ENCODE assay signal across 13 cellular contexts in genomic region chr7:101922631-101923275, GRCh38.
DNase-seq lines count a peak whose midpoint lies in the region; ATAC-seq and TF ChIP-seq lines count a peak whose summit lies in the region.
"Had no signal": no experiment of that assay in that cellular context is flagged by ENCODE, and none has a peak within 500 bp of the region (broad histone marks: within the 10 kb centered on the region; RNA-seq: fewer than 3 reads in every experiment).

No MANE protein-coding gene starts in this region.

- BruUV-seq in HCT116 (replicated peaks; lab: Mats Ljungman, UMichigan), result no TSS peak

- no peak overlapping the region for H3K4me3 Mint-ChIP-seq in stimulated activated naive B cell treated with anti-CD40 and anti-IgM and Interleukin-4, amounts not matched to agents 10 μg/mL and 1 μg/mL and 100 μg/mL, for 72 hours
- H3K4me3 Mint-ChIP-seq: activated naive CD4-positive, alpha-beta T cell treated with anti-CD3 and anti-CD28 coated beads, Interleukin-2, amount 50 U/mL, for 24 hours had no signal

- no peaks in the 10 kb centered on the region for H3K27me3 Mint-ChIP-seq in stimulated activated naive B cell treated with anti-CD40 and anti-IgM and Interleukin-4, amounts not matched to agents 10 μg/mL and 1 μg/mL and 100 μg/mL, for 72 hours
- H3K27me3 Mint-ChIP-seq: activated naive CD4-positive, alpha-beta T cell treated with anti-CD3 and anti-CD28 coated beads, Interleukin-2, amount 50 U/mL, for 24 hours had no signal

- TF ChIP-seq POLR2A in HCT116 (IDR thresholded peaks at IDR 0.05; ENCODE audit: borderline replicate concordance, extremely low read depth, insufficient read depth, insufficient read length), result no peak
- TF ChIP-seq POLR2A in body of pancreas (IDR thresholded peaks at IDR 0.05), result no peak

- H3K36me3 ChIP-seq in HCT116 (ENCODE audit: control insufficient read depth in 1 of 2, insufficient read depth in 2 of 2, low read length in 2 of 2) (peaks cover 0 to 2% of the 10 kb centered on the region in 2 experiments; a peak in 1 of 4 replicates), body of pancreas (replicated peaks in 1 of 2; ENCODE audit: insufficient read depth in 1 of 2, low read depth in 2 of 2) (no peaks in the 10 kb centered on the region), lung (ENCODE audit: control insufficient read depth in 2 of 2, insufficient read depth in 2 of 2, low read length in 2 of 2) (peaks cover 0 to 7% of the 10 kb centered on the region in 2 donors), WERI-Rb-1 (peaks cover 11% of the 10 kb centered on the region)

- no peak for TF ChIP-seq RAD21 in HCT116 (IDR thresholded peaks at IDR 0.05; ENCODE audit: low read depth)

- no peaks in the 10 kb centered on the region for H3K9me3 ChIP-seq in HCT116 (ENCODE audit: control insufficient read depth in 1 of 2, insufficient read depth in 1 of 2, low read depth in 1 of 2, low read length in 2 of 2)
- H3K9me3 ChIP-seq in body of pancreas, result no peaks in the 10 kb centered on the region
- no peaks in the 10 kb centered on the region for H3K9me3 ChIP-seq in lung (ENCODE audit: control insufficient read depth in 2 of 2, insufficient read depth in 1 of 2, low read length in 1 of 2)
- H3K9me3 ChIP-seq in WERI-Rb-1 (ENCODE audit: severe bottlenecking), result no peaks in the 10 kb centered on the region

- H3K9ac ChIP-seq in HCT116 (ENCODE audit: low read length), result peak overlapping the region; percentile 22; the same call in 1 of the 2 replicates

- 92 to 94% methylated on average over 13 to 16 of the region's 16 CpGs for WGBS in body of pancreas, 2 donors
- 94 to 98% methylated on average over 16 of the region's 16 CpGs for WGBS in lung, 2 donors

- TF ChIP-seq CTCF in HCT116 (IDR thresholded peaks at IDR 0.05 in 2 of 3, conservative IDR thresholded peaks at IDR 0.05 in 1 of 3; ENCODE audit: borderline replicate concordance in 1 of 3, insufficient read depth in 1 of 3, low read depth in 2 of 3, low read length in 2 of 3) (no peak), body of pancreas (IDR thresholded peaks at IDR 0.05) (no peak), lung (IDR thresholded peaks at IDR 0.05; ENCODE audit: control extremely low read depth, extremely low read depth) (no peak), WERI-Rb-1 (IDR thresholded peaks at IDR 0.05; ENCODE audit: low read depth, low read length) (no peak)

- no peak for DNase-seq in HCT116 (ENCODE audit: low read depth, low spot score)
- no peak for DNase-seq in body of pancreas
- DNase-seq in lung (ENCODE audit: low spot score), result no peak
- no peak for DNase-seq in stimulated activated naive B cell treated with anti-CD40 and anti-IgM and Interleukin-4, amounts not matched to agents 10 μg/mL and 1 μg/mL and 100 μg/mL, for 72 hours
- DNase-seq in germinal center (ENCODE audit: low spot score), result no peak
- no peak for DNase-seq in WERI-Rb-1
- DNase-seq in NK-92 (lab: John Stamatoyannopoulos, UW; ENCODE audit: unreplicated experiment), result no peak
- DNase-seq: activated CD4-positive, alpha-beta T cell treated with anti-CD3 and anti-CD28 coated beads for 1 hour; MM.1S; NCI-H2081 treated with DMSO at 0.1 percent for 48 hours; stimulated activated CD4-positive, alpha-beta T cell treated with anti-CD3 and anti-CD28 coated beads, Interleukin-2, amount 100 ng/mL, for 24 hours had no signal

- H3K4me2 ChIP-seq in HCT116 (ENCODE audit: low read length), result no peak overlapping the region

- peak overlapping the region; percentile 3 for H3K27ac Mint-ChIP-seq in stimulated activated naive B cell treated with anti-CD40 and anti-IgM and Interleukin-4, amounts not matched to agents 10 μg/mL and 1 μg/mL and 100 μg/mL, for 72 hours
- H3K27ac Mint-ChIP-seq: activated naive CD4-positive, alpha-beta T cell treated with anti-CD3 and anti-CD28 coated beads, Interleukin-2, amount 50 U/mL, for 24 hours had no signal

- H3K36me3 Mint-ChIP-seq in stimulated activated naive B cell treated with anti-CD40 and anti-IgM and Interleukin-4, amounts not matched to agents 10 μg/mL and 1 μg/mL and 100 μg/mL, for 72 hours, result peaks cover 29 to 39% of the 10 kb centered on the region in 2 donors

- POLR2A ChIA-PET in HCT116 (lab: Charles Lee), result no interaction called here

- peak overlapping the region; percentile 72; the same call in 1 of the 2 replicates for H3K27ac ChIP-seq in HCT116 (ENCODE audit: low read depth, low read length)
- H3K27ac ChIP-seq in body of pancreas, result peak overlapping the region in 1 of 4 donors; percentile 42
- H3K27ac ChIP-seq in lung (ENCODE audit: low read depth in 1 of 2, low read length in 1 of 2), result peak overlapping the region; percentile 49 to 81
- H3K27ac ChIP-seq in WERI-Rb-1, result no peak overlapping the region

- no peaks in the 10 kb centered on the region for H4K20me1 ChIP-seq in HCT116 (ENCODE audit: insufficient read depth)

- H3K4me3 ChIP-seq in HCT116 (replicated peaks in 1 of 2; ENCODE audit: low read depth in 1 of 2, low read length in 2 of 2) (no peak overlapping the region), body of pancreas (no peak overlapping the region), lung (no peak overlapping the region), WERI-Rb-1 (ENCODE audit: low read depth, low read length) (no peak overlapping the region)

- RAD21 ChIA-PET in HCT116 (lab: Charles Lee; ENCODE audit: low non-redundant PET in 1 of 2, low total read pairs in 2 of 2, uncharacterized antibody in 2 of 2, unreplicated experiment in 2 of 2), result no interaction called here

- H3K27me3 ChIP-seq in HCT116 (ENCODE audit: insufficient read depth, low read length) (no peaks in the 10 kb centered on the region), body of pancreas (no peaks in the 10 kb centered on the region), lung (ENCODE audit: control insufficient read depth, insufficient read depth) (no peaks in the 10 kb centered on the region), WERI-Rb-1 (ENCODE audit: insufficient read depth, low read depth, severe bottlenecking) (no peaks in the 10 kb centered on the region)

- peaks cover 21 to 23% of the 10 kb centered on the region in 2 donors for H3K4me1 Mint-ChIP-seq in stimulated activated naive B cell treated with anti-CD40 and anti-IgM and Interleukin-4, amounts not matched to agents 10 μg/mL and 1 μg/mL and 100 μg/mL, for 72 hours
- H3K4me1 Mint-ChIP-seq: activated naive CD4-positive, alpha-beta T cell treated with anti-CD3 and anti-CD28 coated beads, Interleukin-2, amount 50 U/mL, for 24 hours had no signal

- intact Hi-C loops in HCT116 (cut with micrococcal nuclease) (no loop called here), body of pancreas (cut with DNase I) (no loop called here)

- H2AFZ ChIP-seq in HCT116 (ENCODE audit: low read depth, low read length, poor library complexity, severe bottlenecking), result no peak overlapping the region

- no peak for ATAC-seq in HCT116
- peak; percentile 16 for ATAC-seq in body of pancreas
- ATAC-seq in lung (ENCODE audit: insufficient read depth, low FRiP score), result no peak
- ATAC-seq in stimulated activated naive B cell treated with anti-CD40 and anti-IgM and Interleukin-4, amounts not matched to agents 10 μg/mL and 1 μg/mL and 100 μg/mL, for 72 hours (replicated peaks), result no peak
- no peak for ATAC-seq in HG03565 (IDR thresholded peaks at IDR 0.05; ENCODE audit: unreplicated experiment)

- H3K79me2 ChIP-seq in HCT116 (ENCODE audit: insufficient read depth, low read length), result peaks cover 55% of the 10 kb centered on the region

- no peaks in the 10 kb centered on the region for H3K9me2 ChIP-seq in HCT116 (ENCODE audit: insufficient read depth)

- CTCF ChIA-PET in HCT116 (lab: Charles Lee), result no interaction called here

- H3K9me3 Mint-ChIP-seq in stimulated activated naive B cell treated with anti-CD40 and anti-IgM and Interleukin-4, amounts not matched to agents 10 μg/mL and 1 μg/mL and 100 μg/mL, for 72 hours, result no peaks in the 10 kb centered on the region
- H3K9me3 Mint-ChIP-seq: activated naive CD4-positive, alpha-beta T cell treated with anti-CD3 and anti-CD28 coated beads, Interleukin-2, amount 50 U/mL, for 24 hours had no signal

- H3K4me1 ChIP-seq in HCT116 (ENCODE audit: control insufficient read depth in 1 of 2, insufficient read depth in 2 of 2, low read length in 2 of 2) (peaks cover 20 to 52% of the 10 kb centered on the region in 2 experiments), body of pancreas (peaks cover 21% of the 10 kb centered on the region), lung (ENCODE audit: control insufficient read depth in 2 of 2, insufficient read depth in 2 of 2, low read length in 2 of 2) (peaks cover 4 to 9% of the 10 kb centered on the region in 2 donors)

TF ChIP-seq in HCT116, 20 proteins besides CTCF, POLR2A, EP300 and RAD21:
- TF ChIP-seq EGR1 (IDR thresholded peaks at IDR 0.05; ENCODE audit: low read depth) (no peak), YY1 (IDR thresholded peaks at IDR 0.05; ENCODE audit: extremely low read depth, insufficient replicate concordance, low read depth, low read length) (no peak)
TF ChIP-seq in HCT116: peak in this region for 0.
